Comparison of ENCODE assay signal across 1 cellular context in the genomic region with DNA sequence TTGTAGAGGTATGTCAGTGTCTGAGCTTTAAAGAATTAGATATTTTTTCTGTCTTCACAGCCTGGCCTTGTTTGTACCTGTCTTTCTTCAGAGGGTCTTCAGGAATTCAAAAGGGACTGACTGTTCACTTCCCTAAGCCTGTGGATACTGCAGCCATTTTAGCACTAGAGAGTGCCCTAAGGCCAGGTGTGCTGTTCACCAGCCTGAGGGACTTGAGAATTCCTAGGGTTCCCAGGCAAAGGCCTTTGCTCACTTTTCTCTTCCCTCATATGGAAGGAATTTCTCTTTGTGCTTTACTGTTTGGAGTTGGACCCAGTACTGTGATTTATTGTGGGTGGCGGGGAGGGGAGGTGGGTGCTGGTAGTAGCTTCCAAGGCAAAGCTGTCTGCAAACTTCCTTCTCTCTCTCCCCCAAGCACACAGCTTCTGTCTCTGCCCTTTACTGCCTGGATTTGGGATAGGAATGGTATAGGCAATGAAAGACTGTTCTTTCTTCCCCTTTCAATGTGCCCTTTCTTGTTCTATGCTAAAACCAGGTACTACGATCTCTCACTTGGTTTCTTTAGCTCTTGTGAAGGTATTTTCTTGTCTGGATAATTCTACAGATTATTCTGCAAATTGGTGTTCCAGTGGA.
TF ChIP-seq lines count a peak whose summit lies in the region.

No MANE protein-coding gene starts in this region.

TF ChIP-seq in WTC11, 78 proteins besides CTCF, POLR2A, EP300 and RAD21 (continued from another document):
- TF ChIP-seq, protein P1, sequence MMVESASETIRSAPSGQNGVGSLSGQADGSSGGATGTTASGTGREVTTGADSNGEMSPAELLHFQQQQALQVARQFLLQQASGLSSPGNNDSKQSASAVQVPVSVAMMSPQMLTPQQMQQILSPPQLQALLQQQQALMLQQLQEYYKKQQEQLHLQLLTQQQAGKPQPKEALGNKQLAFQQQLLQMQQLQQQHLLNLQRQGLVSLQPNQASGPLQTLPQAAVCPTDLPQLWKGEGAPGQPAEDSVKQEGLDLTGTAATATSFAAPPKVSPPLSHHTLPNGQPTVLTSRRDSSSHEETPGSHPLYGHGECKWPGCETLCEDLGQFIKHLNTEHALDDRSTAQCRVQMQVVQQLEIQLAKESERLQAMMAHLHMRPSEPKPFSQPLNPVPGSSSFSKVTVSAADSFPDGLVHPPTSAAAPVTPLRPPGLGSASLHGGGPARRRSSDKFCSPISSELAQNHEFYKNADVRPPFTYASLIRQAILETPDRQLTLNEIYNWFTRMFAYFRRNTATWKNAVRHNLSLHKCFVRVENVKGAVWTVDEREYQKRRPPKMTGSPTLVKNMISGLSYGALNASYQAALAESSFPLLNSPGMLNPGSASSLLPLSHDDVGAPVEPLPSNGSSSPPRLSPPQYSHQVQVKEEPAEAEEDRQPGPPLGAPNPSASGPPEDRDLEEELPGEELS (CRISPR knock-in tag; IDR thresholded peaks at IDR 0.05), result no peak
- TF ChIP-seq ESRRA (CRISPR knock-in tag; IDR thresholded peaks at IDR 0.05; ENCODE audit: borderline replicate concordance) (no peak), GABPB1 (CRISPR knock-in tag; IDR thresholded peaks at IDR 0.05) (no peak), ZNF671 (CRISPR knock-in tag; IDR thresholded peaks at IDR 0.05) (no peak), CREB1 (CRISPR knock-in tag; IDR thresholded peaks at IDR 0.05) (no peak), MYBL2 (CRISPR knock-in tag; IDR thresholded peaks at IDR 0.05) (no peak), ZNF396 (CRISPR knock-in tag; IDR thresholded peaks at IDR 0.05; ENCODE audit: borderline replicate concordance) (no peak), JUN (CRISPR knock-in tag; IDR thresholded peaks at IDR 0.05) (no peak), SP1 (CRISPR knock-in tag; conservative IDR thresholded peaks at IDR 0.05) (no peak)
- TF ChIP-seq, protein P2, sequence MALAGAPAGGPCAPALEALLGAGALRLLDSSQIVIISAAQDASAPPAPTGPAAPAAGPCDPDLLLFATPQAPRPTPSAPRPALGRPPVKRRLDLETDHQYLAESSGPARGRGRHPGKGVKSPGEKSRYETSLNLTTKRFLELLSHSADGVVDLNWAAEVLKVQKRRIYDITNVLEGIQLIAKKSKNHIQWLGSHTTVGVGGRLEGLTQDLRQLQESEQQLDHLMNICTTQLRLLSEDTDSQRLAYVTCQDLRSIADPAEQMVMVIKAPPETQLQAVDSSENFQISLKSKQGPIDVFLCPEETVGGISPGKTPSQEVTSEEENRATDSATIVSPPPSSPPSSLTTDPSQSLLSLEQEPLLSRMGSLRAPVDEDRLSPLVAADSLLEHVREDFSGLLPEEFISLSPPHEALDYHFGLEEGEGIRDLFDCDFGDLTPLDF (CRISPR knock-in tag; IDR thresholded peaks at IDR 0.05), result no peak
